ENCODE assay signal across 1 cellular context in genomic region chr10:70558871-70559810, GRCh38.
TF ChIP-seq lines count a peak whose summit lies in the region.

No MANE protein-coding gene starts in this region.

TF ChIP-seq in K562, 482 proteins besides CTCF, POLR2A, EP300 and RAD21 (continued from another document and continues in another):
- TF ChIP-seq CCNT2 (IDR thresholded peaks at IDR 0.05; ENCODE audit: borderline replicate concordance, extremely low read depth, insufficient read length, low read depth, low read length), result peak; percentile 58
- no peak for TF ChIP-seq ZNF121 (CRISPR knock-in tag; conservative IDR thresholded peaks at IDR 0.05)
- TF ChIP-seq, protein P1, sequence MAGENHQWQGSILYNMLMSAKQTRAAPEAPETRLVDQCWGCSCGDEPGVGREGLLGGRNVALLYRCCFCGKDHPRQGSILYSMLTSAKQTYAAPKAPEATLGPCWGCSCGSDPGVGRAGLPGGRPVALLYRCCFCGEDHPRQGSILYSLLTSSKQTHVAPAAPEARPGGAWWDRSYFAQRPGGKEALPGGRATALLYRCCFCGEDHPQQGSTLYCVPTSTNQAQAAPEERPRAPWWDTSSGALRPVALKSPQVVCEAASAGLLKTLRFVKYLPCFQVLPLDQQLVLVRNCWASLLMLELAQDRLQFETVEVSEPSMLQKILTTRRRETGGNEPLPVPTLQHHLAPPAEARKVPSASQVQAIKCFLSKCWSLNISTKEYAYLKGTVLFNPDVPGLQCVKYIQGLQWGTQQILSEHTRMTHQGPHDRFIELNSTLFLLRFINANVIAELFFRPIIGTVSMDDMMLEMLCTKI (IDR thresholded peaks at IDR 0.05; ENCODE audit: partially characterized antibody), result no peak
- TF ChIP-seq, protein P2, sequence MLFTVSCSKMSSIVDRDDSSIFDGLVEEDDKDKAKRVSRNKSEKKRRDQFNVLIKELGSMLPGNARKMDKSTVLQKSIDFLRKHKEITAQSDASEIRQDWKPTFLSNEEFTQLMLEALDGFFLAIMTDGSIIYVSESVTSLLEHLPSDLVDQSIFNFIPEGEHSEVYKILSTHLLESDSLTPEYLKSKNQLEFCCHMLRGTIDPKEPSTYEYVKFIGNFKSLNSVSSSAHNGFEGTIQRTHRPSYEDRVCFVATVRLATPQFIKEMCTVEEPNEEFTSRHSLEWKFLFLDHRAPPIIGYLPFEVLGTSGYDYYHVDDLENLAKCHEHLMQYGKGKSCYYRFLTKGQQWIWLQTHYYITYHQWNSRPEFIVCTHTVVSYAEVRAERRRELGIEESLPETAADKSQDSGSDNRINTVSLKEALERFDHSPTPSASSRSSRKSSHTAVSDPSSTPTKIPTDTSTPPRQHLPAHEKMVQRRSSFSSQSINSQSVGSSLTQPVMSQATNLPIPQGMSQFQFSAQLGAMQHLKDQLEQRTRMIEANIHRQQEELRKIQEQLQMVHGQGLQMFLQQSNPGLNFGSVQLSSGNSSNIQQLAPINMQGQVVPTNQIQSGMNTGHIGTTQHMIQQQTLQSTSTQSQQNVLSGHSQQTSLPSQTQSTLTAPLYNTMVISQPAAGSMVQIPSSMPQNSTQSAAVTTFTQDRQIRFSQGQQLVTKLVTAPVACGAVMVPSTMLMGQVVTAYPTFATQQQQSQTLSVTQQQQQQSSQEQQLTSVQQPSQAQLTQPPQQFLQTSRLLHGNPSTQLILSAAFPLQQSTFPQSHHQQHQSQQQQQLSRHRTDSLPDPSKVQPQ (CRISPR knock-in tag; IDR thresholded peaks at IDR 0.05; ENCODE audit: borderline replicate concordance), result no peak
- TF ChIP-seq ZNF134 (CRISPR knock-in tag; conservative IDR thresholded peaks at IDR 0.05), result peak; percentile 32; the same call in 1 of the 2 replicates
- TF ChIP-seq CHD2 (IDR thresholded peaks at IDR 0.05; ENCODE audit: low read depth, low read length), result no peak
- TF ChIP-seq E2F1 (CRISPR knock-in tag; IDR thresholded peaks at IDR 0.05), result no peak
- 0 out of 2 replicates have a peak, but pooled peaks have one; percentile 47 for TF ChIP-seq MXI1 (IDR thresholded peaks at IDR 0.05; ENCODE audit: low read depth, low read length)
- TF ChIP-seq, protein P3, sequence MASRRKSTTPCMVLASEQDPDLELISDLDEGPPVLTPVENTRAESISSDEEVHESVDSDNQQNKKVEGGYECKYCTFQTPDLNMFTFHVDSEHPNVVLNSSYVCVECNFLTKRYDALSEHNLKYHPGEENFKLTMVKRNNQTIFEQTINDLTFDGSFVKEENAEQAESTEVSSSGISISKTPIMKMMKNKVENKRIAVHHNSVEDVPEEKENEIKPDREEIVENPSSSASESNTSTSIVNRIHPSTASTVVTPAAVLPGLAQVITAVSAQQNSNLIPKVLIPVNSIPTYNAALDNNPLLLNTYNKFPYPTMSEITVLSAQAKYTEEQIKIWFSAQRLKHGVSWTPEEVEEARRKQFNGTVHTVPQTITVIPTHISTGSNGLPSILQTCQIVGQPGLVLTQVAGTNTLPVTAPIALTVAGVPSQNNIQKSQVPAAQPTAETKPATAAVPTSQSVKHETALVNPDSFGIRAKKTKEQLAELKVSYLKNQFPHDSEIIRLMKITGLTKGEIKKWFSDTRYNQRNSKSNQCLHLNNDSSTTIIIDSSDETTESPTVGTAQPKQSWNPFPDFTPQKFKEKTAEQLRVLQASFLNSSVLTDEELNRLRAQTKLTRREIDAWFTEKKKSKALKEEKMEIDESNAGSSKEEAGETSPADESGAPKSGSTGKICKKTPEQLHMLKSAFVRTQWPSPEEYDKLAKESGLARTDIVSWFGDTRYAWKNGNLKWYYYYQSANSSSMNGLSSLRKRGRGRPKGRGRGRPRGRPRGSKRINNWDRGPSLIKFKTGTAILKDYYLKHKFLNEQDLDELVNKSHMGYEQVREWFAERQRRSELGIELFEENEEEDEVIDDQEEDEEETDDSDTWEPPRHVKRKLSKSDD (conservative IDR thresholded peaks at IDR 0.05; ENCODE audit: low read length), result 0 out of 2 replicates have a peak, but pooled peaks have one; percentile 39
- no peak for TF ChIP-seq HMG20A (CRISPR knock-in tag; conservative IDR thresholded peaks at IDR 0.05)
- no peak for TF ChIP-seq ZNF212 (CRISPR knock-in tag; IDR thresholded peaks at IDR 0.05)
- TF ChIP-seq RBM34 (IDR thresholded peaks at IDR 0.05; ENCODE audit: borderline replicate concordance, insufficient read depth, low read length), result no peak
- no peak for TF ChIP-seq HIVEP1 (CRISPR knock-in tag; IDR thresholded peaks at IDR 0.05)
- no peak for TF ChIP-seq HNRNPL (IDR thresholded peaks at IDR 0.05; ENCODE audit: low read depth, low read length)
- peak; percentile 27; the same call in 1 of the 2 replicates for TF ChIP-seq MBD2 (IDR thresholded peaks at IDR 0.05; ENCODE audit: borderline replicate concordance, low read depth)
- TF ChIP-seq BHLHE40 (IDR thresholded peaks at IDR 0.05; ENCODE audit: low read length), result peak; percentile 85
- TF ChIP-seq ZBTB2 (IDR thresholded peaks at IDR 0.05), result peak; percentile 62; the same call in 1 of the 2 replicates
- TF ChIP-seq TRIM28 (IDR thresholded peaks at IDR 0.05), result peak; percentile 70; the same call in 1 of the 2 replicates
- TF ChIP-seq, protein P4, sequence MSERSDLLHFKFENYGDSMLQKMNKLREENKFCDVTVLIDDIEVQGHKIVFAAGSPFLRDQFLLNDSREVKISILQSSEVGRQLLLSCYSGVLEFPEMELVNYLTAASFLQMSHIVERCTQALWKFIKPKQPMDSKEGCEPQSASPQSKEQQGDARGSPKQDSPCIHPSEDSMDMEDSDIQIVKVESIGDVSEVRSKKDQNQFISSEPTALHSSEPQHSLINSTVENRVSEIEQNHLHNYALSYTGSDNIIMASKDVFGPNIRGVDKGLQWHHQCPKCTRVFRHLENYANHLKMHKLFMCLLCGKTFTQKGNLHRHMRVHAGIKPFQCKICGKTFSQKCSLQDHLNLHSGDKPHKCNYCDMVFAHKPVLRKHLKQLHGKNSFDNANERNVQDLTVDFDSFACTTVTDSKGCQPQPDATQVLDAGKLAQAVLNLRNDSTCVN (CRISPR knock-in tag; IDR thresholded peaks at IDR 0.05), result peak; percentile 71; the same call in 1 of the 2 replicates
- no peak for TF ChIP-seq PTRF (tag; IDR thresholded peaks at IDR 0.05)
- no peak for TF ChIP-seq TCF15 (CRISPR knock-in tag; IDR thresholded peaks at IDR 0.05)
- TF ChIP-seq TCF3 (CRISPR knock-in tag; IDR thresholded peaks at IDR 0.05), result peak; percentile 95
- TF ChIP-seq ZNF668 (CRISPR knock-in tag; IDR thresholded peaks at IDR 0.05), result no peak
- peak; percentile 84; the same call in 1 of the 2 replicates for TF ChIP-seq POLR2AphosphoS5 (IDR thresholded peaks at IDR 0.05; ENCODE audit: control insufficient read depth, insufficient read depth, low read depth, low read length)
- TF ChIP-seq EGR1 (conservative IDR thresholded peaks at IDR 0.05), result peak; percentile 97
- TF ChIP-seq E2F3 (CRISPR knock-in tag; IDR thresholded peaks at IDR 0.05), result 0 out of 2 replicates have a peak, but pooled peaks have one; percentile 43
- peak; percentile 66 for TF ChIP-seq NFE2 (IDR thresholded peaks at IDR 0.05; ENCODE audit: low read depth)
- TF ChIP-seq CAMTA2 (CRISPR knock-in tag; conservative IDR thresholded peaks at IDR 0.05), result no peak
- TF ChIP-seq HNRNPUL1 (IDR thresholded peaks at IDR 0.05; ENCODE audit: low read length), result no peak
- peak; percentile 78; the same call in 1 of the 2 replicates for TF ChIP-seq DNMT1 (IDR thresholded peaks at IDR 0.05)
- no peak for TF ChIP-seq SAFB2 (IDR thresholded peaks at IDR 0.05; ENCODE audit: borderline replicate concordance, low read depth, low read length, severe bottlenecking)
- peak; percentile 65 for TF ChIP-seq MYC (IDR thresholded peaks at IDR 0.05; ENCODE audit: low read depth, low read length)
- no peak for TF ChIP-seq MYC (CRISPR knock-in tag; IDR thresholded peaks at IDR 0.05; ENCODE audit: borderline replicate concordance, low read depth)
- TF ChIP-seq PYGO2 (tag; IDR thresholded peaks at IDR 0.05), result 0 out of 2 replicates have a peak, but pooled peaks have one; percentile 24
- no peak for TF ChIP-seq IRF1 (CRISPR knock-in tag; IDR thresholded peaks at IDR 0.05; ENCODE audit: borderline replicate concordance)
- TF ChIP-seq RFX5 (IDR thresholded peaks at IDR 0.05; ENCODE audit: low read depth, low read length), result no peak
- TF ChIP-seq, protein P5, sequence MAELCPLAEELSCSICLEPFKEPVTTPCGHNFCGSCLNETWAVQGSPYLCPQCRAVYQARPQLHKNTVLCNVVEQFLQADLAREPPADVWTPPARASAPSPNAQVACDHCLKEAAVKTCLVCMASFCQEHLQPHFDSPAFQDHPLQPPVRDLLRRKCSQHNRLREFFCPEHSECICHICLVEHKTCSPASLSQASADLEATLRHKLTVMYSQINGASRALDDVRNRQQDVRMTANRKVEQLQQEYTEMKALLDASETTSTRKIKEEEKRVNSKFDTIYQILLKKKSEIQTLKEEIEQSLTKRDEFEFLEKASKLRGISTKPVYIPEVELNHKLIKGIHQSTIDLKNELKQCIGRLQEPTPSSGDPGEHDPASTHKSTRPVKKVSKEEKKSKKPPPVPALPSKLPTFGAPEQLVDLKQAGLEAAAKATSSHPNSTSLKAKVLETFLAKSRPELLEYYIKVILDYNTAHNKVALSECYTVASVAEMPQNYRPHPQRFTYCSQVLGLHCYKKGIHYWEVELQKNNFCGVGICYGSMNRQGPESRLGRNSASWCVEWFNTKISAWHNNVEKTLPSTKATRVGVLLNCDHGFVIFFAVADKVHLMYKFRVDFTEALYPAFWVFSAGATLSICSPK (IDR thresholded peaks at IDR 0.05; ENCODE audit: borderline replicate concordance), result no peak
- no peak for TF ChIP-seq MAX (CRISPR knock-in tag; IDR thresholded peaks at IDR 0.05)
- no peak for TF ChIP-seq RUNX1 (IDR thresholded peaks at IDR 0.05; ENCODE audit: low read depth)
- peak; percentile 69; the same call in 1 of the 2 replicates for TF ChIP-seq ETV5 (CRISPR knock-in tag; IDR thresholded peaks at IDR 0.05; ENCODE audit: low read depth)
- no peak for TF ChIP-seq ZNF436 (CRISPR knock-in tag; IDR thresholded peaks at IDR 0.05)
- no peak for TF ChIP-seq CBX2 (IDR thresholded peaks at IDR 0.05; ENCODE audit: insufficient read depth, low read length, poor library complexity, severe bottlenecking)
- no peak; the same call in 1 of the 2 replicates for TF ChIP-seq EP400 (IDR thresholded peaks at IDR 0.05)
- TF ChIP-seq, protein P6, sequence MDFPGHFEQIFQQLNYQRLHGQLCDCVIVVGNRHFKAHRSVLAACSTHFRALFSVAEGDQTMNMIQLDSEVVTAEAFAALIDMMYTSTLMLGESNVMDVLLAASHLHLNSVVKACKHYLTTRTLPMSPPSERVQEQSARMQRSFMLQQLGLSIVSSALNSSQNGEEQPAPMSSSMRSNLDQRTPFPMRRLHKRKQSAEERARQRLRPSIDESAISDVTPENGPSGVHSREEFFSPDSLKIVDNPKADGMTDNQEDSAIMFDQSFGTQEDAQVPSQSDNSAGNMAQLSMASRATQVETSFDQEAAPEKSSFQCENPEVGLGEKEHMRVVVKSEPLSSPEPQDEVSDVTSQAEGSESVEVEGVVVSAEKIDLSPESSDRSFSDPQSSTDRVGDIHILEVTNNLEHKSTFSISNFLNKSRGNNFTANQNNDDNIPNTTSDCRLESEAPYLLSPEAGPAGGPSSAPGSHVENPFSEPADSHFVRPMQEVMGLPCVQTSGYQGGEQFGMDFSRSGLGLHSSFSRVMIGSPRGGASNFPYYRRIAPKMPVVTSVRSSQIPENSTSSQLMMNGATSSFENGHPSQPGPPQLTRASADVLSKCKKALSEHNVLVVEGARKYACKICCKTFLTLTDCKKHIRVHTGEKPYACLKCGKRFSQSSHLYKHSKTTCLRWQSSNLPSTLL (IDR thresholded peaks at IDR 0.05), result no peak
- TF ChIP-seq NFIX (CRISPR knock-in tag; IDR thresholded peaks at IDR 0.05; ENCODE audit: low read depth), result peak; percentile 64
